Comparison of ENCODE assay signal across 16 cellular contexts in the genomic region with DNA sequence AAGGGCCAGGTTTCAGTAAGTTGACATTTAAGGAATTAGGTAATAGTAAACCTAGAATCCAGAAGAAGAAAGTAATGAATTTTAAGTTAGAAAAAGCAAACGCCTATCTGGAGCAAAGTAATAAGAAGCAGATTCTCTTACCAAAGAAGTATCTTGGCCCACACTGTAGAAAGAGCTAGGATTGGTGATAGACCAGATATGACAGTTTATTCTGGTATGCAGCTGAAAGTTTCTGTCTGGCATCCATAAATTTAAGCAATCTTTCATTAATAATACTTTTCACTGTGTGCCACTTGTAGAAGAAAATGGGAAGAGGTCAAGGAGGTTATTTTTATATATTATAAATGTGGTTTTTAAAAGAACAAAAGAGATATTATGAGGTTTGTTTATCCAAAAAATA. TPM values are rescaled to one million over a fixed set of nuclear protein-coding genes. Genes with fewer than 3 reads are reported as not detected.
DNase-seq lines count a peak whose midpoint lies in the region; TF ChIP-seq lines count a peak whose summit lies in the region.
"Had no signal": no experiment of that assay in that cellular context is flagged by ENCODE, and none has a peak within 500 bp of the region (broad histone marks: within the 10 kb centered on the region; RNA-seq: fewer than 3 reads in every experiment).

No MANE protein-coding gene starts in this region.

- H3K9ac ChIP-seq in smooth muscle cell (ENCODE audit: low read depth), result peak overlapping the region; percentile 48

- no peaks in the 10 kb centered on the region for H3K36me3 ChIP-seq in smooth muscle cell (ENCODE audit: low read depth)
- no peaks in the 10 kb centered on the region for H3K36me3 ChIP-seq in testis (ENCODE audit: low read depth, missing control alignments)
- H3K36me3 ChIP-seq in OCI-LY7 (ENCODE audit: insufficient read depth, low read length), result no peaks in the 10 kb centered on the region

- H3K9me3 ChIP-seq in smooth muscle cell (replicated peaks; ENCODE audit: low read depth) (peaks cover 5% of the 10 kb centered on the region), testis (no peaks in the 10 kb centered on the region), OCI-LY7 (ENCODE audit: low read length) (no peaks in the 10 kb centered on the region)

- H3K4me3 ChIP-seq in WI38 (ENCODE audit: low read depth, low read length) (peak overlapping the region; percentile 82), smooth muscle cell (peak overlapping the region; percentile 5), testis (no peak overlapping the region), OCI-LY7 (ENCODE audit: low read depth, low read length, poor library complexity, severe bottlenecking) (no peak overlapping the region)

- H3K4me2 ChIP-seq in smooth muscle cell (peak overlapping the region; percentile 97), OCI-LY7 (ENCODE audit: low read length) (no peak overlapping the region)

- peaks cover 11% of the 10 kb centered on the region for H3F3A ChIP-seq in smooth muscle cell (ENCODE audit: low read depth)

- intact Hi-C loops in testis (cut with DNase I; ENCODE audit: low total_unique reads), result no loop called here
- intact Hi-C loops in OCI-LY7 (cut with micrococcal nuclease; ENCODE audit: unreplicated experiment), result loop anchor here (10.0 kb wide), 1 partner anchor 125 kb away; the partner anchor contains the start of gene CCIN

- H2AFZ ChIP-seq in smooth muscle cell (ENCODE audit: low read depth), result no peak overlapping the region
- H2AFZ ChIP-seq in OCI-LY7 (ENCODE audit: low read length), result no peak overlapping the region

- BruUV-seq in OCI-LY7 (replicated peaks; lab: Mats Ljungman, UMichigan), result no TSS peak

- no peak for TF ChIP-seq CTCF in WI38 (IDR thresholded peaks at IDR 0.05; ENCODE audit: low read depth, low read length)
- no peak for TF ChIP-seq CTCF in smooth muscle cell (IDR thresholded peaks at IDR 0.05; ENCODE audit: borderline replicate concordance, insufficient read depth, poor library complexity, severe bottlenecking)
- TF ChIP-seq CTCF in testis (IDR thresholded peaks at IDR 0.05), result no peak
- no peak for TF ChIP-seq CTCF in OCI-LY7 (conservative IDR thresholded peaks at IDR 0.05; ENCODE audit: low read length)

- 21% methylated on average over 1 of the region's 1 CpG for WGBS in smooth muscle cell (ENCODE audit: low lambda C conversion rate)
- 75 to 86% methylated on average over 1 of the region's 1 CpG for WGBS in testis, 2 donors

- TF ChIP-seq POLR2A in testis (IDR thresholded peaks at IDR 0.05), result no peak

- H3K27me3 ChIP-seq in smooth muscle cell (ENCODE audit: low read depth) (no peaks in the 10 kb centered on the region), testis (no peaks in the 10 kb centered on the region)
- H3K27me3 ChIP-seq: foreskin keratinocyte had no signal

- peak overlapping the region; percentile 83 for H3K27ac ChIP-seq in smooth muscle cell (ENCODE audit: low read depth)
- no peak overlapping the region for H3K27ac ChIP-seq in testis
- no peak overlapping the region for H3K27ac ChIP-seq in OCI-LY7 (ENCODE audit: low read depth, low read length, poor library complexity, severe bottlenecking)
- H3K27ac ChIP-seq: foreskin keratinocyte had no signal

- peaks cover 67% of the 10 kb centered on the region for H3K79me2 ChIP-seq in smooth muscle cell (ENCODE audit: low read depth)
- no peaks in the 10 kb centered on the region for H3K79me2 ChIP-seq in OCI-LY7 (ENCODE audit: insufficient read depth, low read depth, low read length)

- H4K20me1 ChIP-seq in smooth muscle cell (ENCODE audit: low read depth) (peaks cover 19% of the 10 kb centered on the region), OCI-LY7 (ENCODE audit: insufficient read depth, low read length) (no peaks in the 10 kb centered on the region)

- CTCF ChIA-PET in OCI-LY7 (lab: Charles Lee; ENCODE audit: unreplicated experiment), result no interaction called here

- peak; percentile 43 for DNase-seq in ELR (ENCODE audit: low read depth)
- peak; percentile 77 for DNase-seq in fibroblast of peridontal ligament (ENCODE audit: extremely low read depth)
- no peak for DNase-seq in smooth muscle cell (lab: John Stamatoyannopoulos, UW; ENCODE audit: unreplicated experiment)
- DNase-seq in DMS53 (lab: John Stamatoyannopoulos, UW), result no peak
- DNase-seq in testis, result no peak
- no peak for DNase-seq in NCI-H446 treated with DMSO at 0.1 percent for 48 hours (lab: John Stamatoyannopoulos, UW)
- no peak for DNase-seq in OCI-LY7 (ENCODE audit: low spot score)
- DNase-seq: CD4-positive, alpha-beta memory T cell; cortex of kidney; DND-41; naive thymus-derived CD8-positive, alpha-beta T cell; NCI-H187 treated with DMSO at 0.1 percent for 48 hours; NCI-H526; substantia nigra had no signal

- POLR2A ChIA-PET in OCI-LY7 (lab: Charles Lee), result interaction anchor here (0.9 kb wide), 1 partner anchor 283 kb away, joined by 4 read pairs; no protein-coding TSS in a partner anchor

- peaks cover 24% of the 10 kb centered on the region for H3K4me1 ChIP-seq in smooth muscle cell (ENCODE audit: low read depth)
- no peaks in the 10 kb centered on the region for H3K4me1 ChIP-seq in testis
- peaks cover 25% of the 10 kb centered on the region for H3K4me1 ChIP-seq in OCI-LY7 (ENCODE audit: insufficient read depth, low read length, poor library complexity, severe bottlenecking)

- H3K9me2 ChIP-seq in OCI-LY7 (ENCODE audit: insufficient read depth, low read length), result no peaks in the 10 kb centered on the region

RNA-seq across cellular contexts. Expression of gene RECK, which starts 3.0 kb away (rescaled TPM):
- total RNA-seq in smooth muscle cell, result 42.9 and 46.5 TPM in 2 replicates
- 36.5 and 50.0 TPM in 2 replicates for polyA plus RNA-seq in smooth muscle cell
- 10 to 100 TPM; 10.1 to 15.4 TPM for total RNA-seq in testis
- polyA plus RNA-seq in testis (ENCODE audit: insufficient read depth, low read depth, low replicate concordance), result 17.6 TPM
- total RNA-seq in OCI-LY7 (2014; rRNA removed; shearing (Covaris generic)), result 3.0 and 6.0 TPM in 2 replicates
- 6.5 and 8.1 TPM in 2 replicates for total RNA-seq in OCI-LY7 (2022)

Comparison
In these comparisons a context has a peak if more than half of its experiments do, and no peak if none do; other contexts are left out.
1. DNase-seq: peak in ELR (single experiment) and fibroblast of peridontal ligament (single experiment); none in smooth muscle cell (single experiment), DMS53 (single experiment), testis (single experiment), NCI-H446 treated with DMSO at 0.1 percent for 48 hours (single experiment) and OCI-LY7 (single experiment).
2. H3K4me3 ChIP-seq: peak in WI38 (single experiment) and smooth muscle cell (single experiment); none in testis (0 of 2) and OCI-LY7 (single experiment).